ENCODE assay signal across 2 cellular contexts in genomic region chr11:120378474-120378873, GRCh38.
TF ChIP-seq lines count a peak whose summit lies in the region.

No MANE protein-coding gene starts in this region.

TF ChIP-seq in HEK293, 187 proteins besides CTCF, POLR2A, EP300 and RAD21:
- no peak for TF ChIP-seq ZNF510 (tag by site-specific recombination; IDR thresholded peaks at IDR 0.05; ENCODE audit: insufficient replicate concordance)
- TF ChIP-seq SETDB1 (IDR thresholded peaks at IDR 0.05; ENCODE audit: insufficient read length, low read length): peak; percentile 86

TF ChIP-seq in H1, 55 proteins besides CTCF, POLR2A, EP300 and RAD21:
- no peak for TF ChIP-seq CBX8 (IDR thresholded peaks at IDR 0.05; ENCODE audit: borderline replicate concordance, low read depth, low read length)
- TF ChIP-seq HDAC2 (IDR thresholded peaks at IDR 0.05; ENCODE audit: borderline replicate concordance in 1 of 2, low read depth in 2 of 2, low read length in 2 of 2): no peak
- TF ChIP-seq EGR1 (IDR thresholded peaks at IDR 0.05; ENCODE audit: borderline replicate concordance, low read depth, low read length): no peak
